In the genomic region with DNA sequence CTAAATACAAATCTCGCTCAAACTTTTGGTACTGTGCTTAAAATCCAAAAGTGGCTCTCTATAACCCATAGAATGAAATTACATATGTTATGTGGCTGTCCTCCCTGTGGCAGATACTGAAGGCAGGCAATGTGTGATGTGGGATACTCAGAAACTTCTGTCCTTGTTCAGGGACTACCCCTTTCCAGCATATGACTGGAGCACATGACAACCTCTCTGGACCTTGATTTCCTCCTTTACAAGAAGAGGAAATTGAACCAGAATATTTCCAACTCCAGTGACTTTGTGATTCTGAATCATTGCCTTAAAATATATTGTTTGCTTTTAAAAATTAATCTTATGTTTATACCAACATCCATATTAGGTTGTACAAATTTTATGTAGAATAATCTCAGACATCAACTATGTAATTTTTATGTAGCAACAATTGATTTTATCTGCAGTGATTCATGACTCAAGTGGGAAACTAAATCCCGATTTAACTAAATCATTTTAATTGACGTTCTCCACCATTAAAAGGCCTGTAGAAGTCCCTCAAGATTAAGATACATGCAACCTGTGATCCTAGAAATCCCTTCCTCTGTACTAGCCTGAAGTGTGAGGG, we compare ENCODE assay signal across 19 cellular contexts.
A peak's percentile ranks its signal among the peaks of the same experiment; 100 is the strongest.
DNase-seq lines count a peak whose midpoint lies in the region; ATAC-seq and TF ChIP-seq lines count a peak whose summit lies in the region.
"Had no signal": no experiment of that assay in that cellular context is flagged by ENCODE, and none has a peak within 500 bp of the region (broad histone marks: within the 10 kb centered on the region; RNA-seq: fewer than 3 reads in every experiment).

No MANE protein-coding gene starts in this region.

- peak overlapping the region in 8 of 10 donors; percentile 4 to 87 (median 84) for H3K27ac ChIP-seq in heart right ventricle
- peak overlapping the region; percentile 13 for H3K27ac ChIP-seq in angular gyrus (ENCODE audit: low read depth, low read length)
- H3K27ac ChIP-seq: A549, C4-2B had no signal

- H3K36me3 Mint-ChIP-seq in glutamatergic neuron (ENCODE audit: unreplicated experiment), result peaks cover 5% of the 10 kb centered on the region

- no peaks in the 10 kb centered on the region for H3K36me3 ChIP-seq in heart right ventricle

- H3K4me1 ChIP-seq in heart right ventricle, result peaks cover 0 to 48% (median 24%) of the 10 kb centered on the region in 9 donors
- H3K4me1 ChIP-seq: A549 had no signal

- ATAC-seq in heart right ventricle, result no peak
- ATAC-seq in left ventricle myocardium superior, result no peak
- no peak for ATAC-seq in GM21367 (IDR thresholded peaks at IDR 0.05; ENCODE audit: unreplicated experiment)
- ATAC-seq: A549, HCT116, K562, Panc1 had no signal

- peaks cover 12% of the 10 kb centered on the region for H3K27me3 Mint-ChIP-seq in glutamatergic neuron (ENCODE audit: unreplicated experiment)

- no peak for TF ChIP-seq CTCF in heart right ventricle (IDR thresholded peaks at IDR 0.05)
- TF ChIP-seq CTCF in glutamatergic neuron (IDR thresholded peaks at IDR 0.05; ENCODE audit: partially characterized antibody, unreplicated experiment), result no peak

- peak overlapping the region; percentile 31 for H3K4me3 Mint-ChIP-seq in glutamatergic neuron (ENCODE audit: unreplicated experiment)

- no peak for DNase-seq in heart right ventricle
- no peak for DNase-seq in left ventricle myocardium superior
- no peak for DNase-seq in glutamatergic neuron
- peak; percentile 28 for DNase-seq in superior temporal gyrus (ENCODE audit: extremely low spot score)
- DNase-seq in DMS 273 (lab: John Stamatoyannopoulos, UW; ENCODE audit: unreplicated experiment), result no peak
- DNase-seq in activated T-cell treated with anti-CD3 and anti-CD28 coated beads, Interleukin-2, amount 50 U/mL, for 48 hours, result no peak
- DNase-seq: DMS53, NCI-H1436 treated with DMSO at 0.1 percent for 48 hours, NCI-H2081 treated with DMSO at 0.1 percent for 48 hours, NCI-H226, NCI-H69, SHP77 treated with DMSO at 0.1 percent for 48 hours had no signal

- H3K4me1 Mint-ChIP-seq in glutamatergic neuron (ENCODE audit: low read depth, unreplicated experiment), result peaks cover 19% of the 10 kb centered on the region

- peak overlapping the region; percentile 7 for H3K27ac Mint-ChIP-seq in glutamatergic neuron (ENCODE audit: unreplicated experiment)

- 65 to 79% methylated on average over 3 of the region's 3 CpGs for WGBS in heart right ventricle, 2 donors

- H3K9me3 ChIP-seq in heart right ventricle, result no peaks in the 10 kb centered on the region
- H3K9me3 ChIP-seq: A549 had no signal

- no peak overlapping the region for H3K4me3 ChIP-seq in heart right ventricle
- H3K4me3 ChIP-seq: A549, K562 had no signal

- intact Hi-C loops in heart right ventricle (cut with DNase I), result no loop called here
- intact Hi-C loops in left ventricle myocardium superior (cut with micrococcal nuclease), result no loop called here

- H3K9me3 Mint-ChIP-seq in glutamatergic neuron (ENCODE audit: unreplicated experiment), result peaks cover 14% of the 10 kb centered on the region

- no peaks in the 10 kb centered on the region for H3K27me3 ChIP-seq in heart right ventricle
